In the genomic region with DNA sequence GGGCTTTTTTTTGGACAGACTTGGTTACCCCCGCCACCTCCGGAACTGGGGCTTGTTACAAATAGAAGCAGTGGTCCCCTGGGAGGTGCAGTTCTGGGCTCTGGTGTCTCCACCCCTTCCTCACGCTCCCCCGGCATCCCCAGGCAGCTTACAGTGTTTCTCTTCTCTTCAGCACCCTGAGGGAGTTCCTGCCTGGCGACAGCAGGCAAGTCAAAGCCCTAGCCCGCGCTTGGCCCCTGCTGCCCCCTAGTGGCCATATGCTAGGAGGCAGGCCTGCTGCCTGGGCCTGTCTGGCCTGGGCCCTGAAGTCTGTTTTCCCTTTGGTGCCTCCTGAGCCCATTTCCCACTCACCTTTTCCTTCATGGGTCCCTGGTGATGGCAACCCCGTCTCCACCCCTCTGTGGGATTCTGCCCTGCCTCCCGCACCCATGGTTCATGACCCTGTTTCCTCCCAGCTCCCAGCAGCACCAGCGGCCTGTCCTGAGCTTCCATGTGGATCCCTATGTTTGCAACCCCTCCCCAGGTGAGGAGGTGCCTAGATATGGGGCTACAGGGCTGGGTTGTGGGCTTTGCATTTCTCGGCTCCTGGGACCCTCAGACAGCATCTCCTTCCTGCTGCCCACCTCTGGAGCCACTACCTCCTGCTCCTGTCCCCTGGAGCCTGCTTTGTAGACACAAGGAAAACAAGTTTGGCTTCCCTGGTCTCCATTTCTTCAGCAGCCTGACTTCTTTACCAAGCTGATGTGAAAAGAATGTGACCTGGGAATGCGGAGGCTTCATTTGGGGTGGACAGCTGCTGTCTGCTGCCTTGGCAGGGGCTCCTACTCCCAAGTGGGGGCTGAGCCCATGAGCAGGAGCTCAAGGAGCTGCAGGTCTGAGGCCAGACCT, we compare ENCODE assay signal across 1 cellular context.
TF ChIP-seq lines count a peak whose summit lies in the region.

No MANE protein-coding gene starts in this region.

TF ChIP-seq in HepG2, 621 proteins besides CTCF, POLR2A, EP300 and RAD21 (continued from another document and continues in another):
- TF ChIP-seq, protein P1, sequence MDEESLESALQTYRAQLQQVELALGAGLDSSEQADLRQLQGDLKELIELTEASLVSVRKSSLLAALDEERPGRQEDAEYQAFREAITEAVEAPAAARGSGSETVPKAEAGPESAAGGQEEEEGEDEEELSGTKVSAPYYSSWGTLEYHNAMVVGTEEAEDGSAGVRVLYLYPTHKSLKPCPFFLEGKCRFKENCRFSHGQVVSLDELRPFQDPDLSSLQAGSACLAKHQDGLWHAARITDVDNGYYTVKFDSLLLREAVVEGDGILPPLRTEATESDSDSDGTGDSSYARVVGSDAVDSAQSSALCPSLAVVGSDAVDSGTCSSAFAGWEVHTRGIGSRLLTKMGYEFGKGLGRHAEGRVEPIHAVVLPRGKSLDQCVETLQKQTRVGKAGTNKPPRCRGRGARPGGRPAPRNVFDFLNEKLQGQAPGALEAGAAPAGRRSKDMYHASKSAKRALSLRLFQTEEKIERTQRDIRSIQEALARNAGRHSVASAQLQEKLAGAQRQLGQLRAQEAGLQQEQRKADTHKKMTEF (CRISPR knock-in tag; IDR thresholded peaks at IDR 0.05), result peak; percentile 59; the same call in 1 of the 2 replicates
- no peak for TF ChIP-seq ZBTB8A (CRISPR knock-in tag; IDR thresholded peaks at IDR 0.05; ENCODE audit: borderline replicate concordance, low read depth)
- no peak; the same call in 1 of the 2 replicates for TF ChIP-seq ELF1 (CRISPR knock-in tag; IDR thresholded peaks at IDR 0.05)
- TF ChIP-seq, protein P2, sequence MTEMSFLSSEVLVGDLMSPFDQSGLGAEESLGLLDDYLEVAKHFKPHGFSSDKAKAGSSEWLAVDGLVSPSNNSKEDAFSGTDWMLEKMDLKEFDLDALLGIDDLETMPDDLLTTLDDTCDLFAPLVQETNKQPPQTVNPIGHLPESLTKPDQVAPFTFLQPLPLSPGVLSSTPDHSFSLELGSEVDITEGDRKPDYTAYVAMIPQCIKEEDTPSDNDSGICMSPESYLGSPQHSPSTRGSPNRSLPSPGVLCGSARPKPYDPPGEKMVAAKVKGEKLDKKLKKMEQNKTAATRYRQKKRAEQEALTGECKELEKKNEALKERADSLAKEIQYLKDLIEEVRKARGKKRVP (CRISPR knock-in tag; IDR thresholded peaks at IDR 0.05), result no peak
- TF ChIP-seq, protein P3, sequence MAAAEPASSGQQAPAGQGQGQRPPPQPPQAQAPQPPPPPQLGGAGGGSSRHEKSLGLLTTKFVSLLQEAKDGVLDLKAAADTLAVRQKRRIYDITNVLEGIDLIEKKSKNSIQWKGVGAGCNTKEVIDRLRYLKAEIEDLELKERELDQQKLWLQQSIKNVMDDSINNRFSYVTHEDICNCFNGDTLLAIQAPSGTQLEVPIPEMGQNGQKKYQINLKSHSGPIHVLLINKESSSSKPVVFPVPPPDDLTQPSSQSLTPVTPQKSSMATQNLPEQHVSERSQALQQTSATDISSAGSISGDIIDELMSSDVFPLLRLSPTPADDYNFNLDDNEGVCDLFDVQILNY (CRISPR knock-in tag; conservative IDR thresholded peaks at IDR 0.05), result no peak
- TF ChIP-seq, protein P4, sequence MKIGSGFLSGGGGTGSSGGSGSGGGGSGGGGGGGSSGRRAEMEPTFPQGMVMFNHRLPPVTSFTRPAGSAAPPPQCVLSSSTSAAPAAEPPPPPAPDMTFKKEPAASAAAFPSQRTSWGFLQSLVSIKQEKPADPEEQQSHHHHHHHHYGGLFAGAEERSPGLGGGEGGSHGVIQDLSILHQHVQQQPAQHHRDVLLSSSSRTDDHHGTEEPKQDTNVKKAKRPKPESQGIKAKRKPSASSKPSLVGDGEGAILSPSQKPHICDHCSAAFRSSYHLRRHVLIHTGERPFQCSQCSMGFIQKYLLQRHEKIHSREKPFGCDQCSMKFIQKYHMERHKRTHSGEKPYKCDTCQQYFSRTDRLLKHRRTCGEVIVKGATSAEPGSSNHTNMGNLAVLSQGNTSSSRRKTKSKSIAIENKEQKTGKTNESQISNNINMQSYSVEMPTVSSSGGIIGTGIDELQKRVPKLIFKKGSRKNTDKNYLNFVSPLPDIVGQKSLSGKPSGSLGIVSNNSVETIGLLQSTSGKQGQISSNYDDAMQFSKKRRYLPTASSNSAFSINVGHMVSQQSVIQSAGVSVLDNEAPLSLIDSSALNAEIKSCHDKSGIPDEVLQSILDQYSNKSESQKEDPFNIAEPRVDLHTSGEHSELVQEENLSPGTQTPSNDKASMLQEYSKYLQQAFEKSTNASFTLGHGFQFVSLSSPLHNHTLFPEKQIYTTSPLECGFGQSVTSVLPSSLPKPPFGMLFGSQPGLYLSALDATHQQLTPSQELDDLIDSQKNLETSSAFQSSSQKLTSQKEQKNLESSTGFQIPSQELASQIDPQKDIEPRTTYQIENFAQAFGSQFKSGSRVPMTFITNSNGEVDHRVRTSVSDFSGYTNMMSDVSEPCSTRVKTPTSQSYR (CRISPR knock-in tag; IDR thresholded peaks at IDR 0.05; ENCODE audit: borderline replicate concordance), result no peak
- TF ChIP-seq FOXJ3 (CRISPR knock-in tag; IDR thresholded peaks at IDR 0.05; ENCODE audit: borderline replicate concordance), result no peak
- no peak for TF ChIP-seq ZNF672 (CRISPR knock-in tag; IDR thresholded peaks at IDR 0.05)
- no peak for TF ChIP-seq NFRKB (IDR thresholded peaks at IDR 0.05)
- no peak for TF ChIP-seq ZNF7 (CRISPR knock-in tag; IDR thresholded peaks at IDR 0.05)
- TF ChIP-seq SCMH1 (CRISPR knock-in tag; IDR thresholded peaks at IDR 0.05; ENCODE audit: borderline replicate concordance), result no peak
- TF ChIP-seq, protein P5, sequence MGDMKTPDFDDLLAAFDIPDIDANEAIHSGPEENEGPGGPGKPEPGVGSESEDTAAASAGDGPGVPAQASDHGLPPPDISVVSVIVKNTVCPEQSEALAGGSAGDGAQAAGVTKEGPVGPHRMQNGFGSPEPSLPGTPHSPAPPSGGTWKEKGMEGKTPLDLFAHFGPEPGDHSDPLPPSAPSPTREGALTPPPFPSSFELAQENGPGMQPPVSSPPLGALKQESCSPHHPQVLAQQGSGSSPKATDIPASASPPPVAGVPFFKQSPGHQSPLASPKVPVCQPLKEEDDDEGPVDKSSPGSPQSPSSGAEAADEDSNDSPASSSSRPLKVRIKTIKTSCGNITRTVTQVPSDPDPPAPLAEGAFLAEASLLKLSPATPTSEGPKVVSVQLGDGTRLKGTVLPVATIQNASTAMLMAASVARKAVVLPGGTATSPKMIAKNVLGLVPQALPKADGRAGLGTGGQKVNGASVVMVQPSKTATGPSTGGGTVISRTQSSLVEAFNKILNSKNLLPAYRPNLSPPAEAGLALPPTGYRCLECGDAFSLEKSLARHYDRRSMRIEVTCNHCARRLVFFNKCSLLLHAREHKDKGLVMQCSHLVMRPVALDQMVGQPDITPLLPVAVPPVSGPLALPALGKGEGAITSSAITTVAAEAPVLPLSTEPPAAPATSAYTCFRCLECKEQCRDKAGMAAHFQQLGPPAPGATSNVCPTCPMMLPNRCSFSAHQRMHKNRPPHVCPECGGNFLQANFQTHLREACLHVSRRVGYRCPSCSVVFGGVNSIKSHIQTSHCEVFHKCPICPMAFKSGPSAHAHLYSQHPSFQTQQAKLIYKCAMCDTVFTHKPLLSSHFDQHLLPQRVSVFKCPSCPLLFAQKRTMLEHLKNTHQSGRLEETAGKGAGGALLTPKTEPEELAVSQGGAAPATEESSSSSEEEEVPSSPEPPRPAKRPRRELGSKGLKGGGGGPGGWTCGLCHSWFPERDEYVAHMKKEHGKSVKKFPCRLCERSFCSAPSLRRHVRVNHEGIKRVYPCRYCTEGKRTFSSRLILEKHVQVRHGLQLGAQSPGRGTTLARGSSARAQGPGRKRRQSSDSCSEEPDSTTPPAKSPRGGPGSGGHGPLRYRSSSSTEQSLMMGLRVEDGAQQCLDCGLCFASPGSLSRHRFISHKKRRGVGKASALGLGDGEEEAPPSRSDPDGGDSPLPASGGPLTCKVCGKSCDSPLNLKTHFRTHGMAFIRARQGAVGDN (CRISPR knock-in tag; IDR thresholded peaks at IDR 0.05), result peak; percentile 77
- TF ChIP-seq ZC3H4 (CRISPR knock-in tag; IDR thresholded peaks at IDR 0.05; ENCODE audit: borderline replicate concordance), result no peak
- TF ChIP-seq GATAD2A (CRISPR knock-in tag; IDR thresholded peaks at IDR 0.05), result peak; percentile 41; the same call in 1 of the 2 replicates
- no peak for TF ChIP-seq ZNF780A (CRISPR knock-in tag; IDR thresholded peaks at IDR 0.05)
- no peak for TF ChIP-seq SIN3A (IDR thresholded peaks at IDR 0.05; ENCODE audit: borderline replicate concordance, low read depth, low read length)
- TF ChIP-seq, protein P6, sequence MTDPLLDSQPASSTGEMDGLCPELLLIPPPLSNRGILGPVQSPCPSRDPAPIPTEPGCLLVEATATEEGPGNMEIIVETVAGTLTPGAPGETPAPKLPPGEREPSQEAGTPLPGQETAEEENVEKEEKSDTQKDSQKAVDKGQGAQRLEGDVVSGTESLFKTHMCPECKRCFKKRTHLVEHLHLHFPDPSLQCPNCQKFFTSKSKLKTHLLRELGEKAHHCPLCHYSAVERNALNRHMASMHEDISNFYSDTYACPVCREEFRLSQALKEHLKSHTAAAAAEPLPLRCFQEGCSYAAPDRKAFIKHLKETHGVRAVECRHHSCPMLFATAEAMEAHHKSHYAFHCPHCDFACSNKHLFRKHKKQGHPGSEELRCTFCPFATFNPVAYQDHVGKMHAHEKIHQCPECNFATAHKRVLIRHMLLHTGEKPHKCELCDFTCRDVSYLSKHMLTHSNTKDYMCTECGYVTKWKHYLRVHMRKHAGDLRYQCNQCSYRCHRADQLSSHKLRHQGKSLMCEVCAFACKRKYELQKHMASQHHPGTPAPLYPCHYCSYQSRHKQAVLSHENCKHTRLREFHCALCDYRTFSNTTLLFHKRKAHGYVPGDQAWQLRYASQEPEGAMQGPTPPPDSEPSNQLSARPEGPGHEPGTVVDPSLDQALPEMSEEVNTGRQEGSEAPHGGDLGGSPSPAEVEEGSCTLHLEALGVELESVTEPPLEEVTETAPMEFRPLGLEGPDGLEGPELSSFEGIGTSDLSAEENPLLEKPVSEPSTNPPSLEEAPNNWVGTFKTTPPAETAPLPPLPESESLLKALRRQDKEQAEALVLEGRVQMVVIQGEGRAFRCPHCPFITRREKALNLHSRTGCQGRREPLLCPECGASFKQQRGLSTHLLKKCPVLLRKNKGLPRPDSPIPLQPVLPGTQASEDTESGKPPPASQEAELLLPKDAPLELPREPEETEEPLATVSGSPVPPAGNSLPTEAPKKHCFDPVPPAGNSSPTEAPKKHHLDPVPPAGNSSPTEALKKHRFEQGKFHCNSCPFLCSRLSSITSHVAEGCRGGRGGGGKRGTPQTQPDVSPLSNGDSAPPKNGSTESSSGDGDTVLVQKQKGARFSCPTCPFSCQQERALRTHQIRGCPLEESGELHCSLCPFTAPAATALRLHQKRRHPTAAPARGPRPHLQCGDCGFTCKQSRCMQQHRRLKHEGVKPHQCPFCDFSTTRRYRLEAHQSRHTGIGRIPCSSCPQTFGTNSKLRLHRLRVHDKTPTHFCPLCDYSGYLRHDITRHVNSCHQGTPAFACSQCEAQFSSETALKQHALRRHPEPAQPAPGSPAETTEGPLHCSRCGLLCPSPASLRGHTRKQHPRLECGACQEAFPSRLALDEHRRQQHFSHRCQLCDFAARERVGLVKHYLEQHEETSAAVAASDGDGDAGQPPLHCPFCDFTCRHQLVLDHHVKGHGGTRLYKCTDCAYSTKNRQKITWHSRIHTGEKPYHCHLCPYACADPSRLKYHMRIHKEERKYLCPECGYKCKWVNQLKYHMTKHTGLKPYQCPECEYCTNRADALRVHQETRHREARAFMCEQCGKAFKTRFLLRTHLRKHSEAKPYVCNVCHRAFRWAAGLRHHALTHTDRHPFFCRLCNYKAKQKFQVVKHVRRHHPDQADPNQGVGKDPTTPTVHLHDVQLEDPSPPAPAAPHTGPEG (CRISPR knock-in tag; IDR thresholded peaks at IDR 0.05), result no peak
- peak; percentile 45; the same call in 1 of the 2 replicates for TF ChIP-seq SALL2 (CRISPR knock-in tag; IDR thresholded peaks at IDR 0.05)
- TF ChIP-seq ZFP1 (CRISPR knock-in tag; IDR thresholded peaks at IDR 0.05), result no peak
- no peak for TF ChIP-seq ZFP37 (CRISPR knock-in tag; IDR thresholded peaks at IDR 0.05; ENCODE audit: borderline replicate concordance)
- TF ChIP-seq ZNF777 (CRISPR knock-in tag; IDR thresholded peaks at IDR 0.05), result no peak
- peak; percentile 65 for TF ChIP-seq THAP11 (CRISPR knock-in tag; IDR thresholded peaks at IDR 0.05)
- no peak for TF ChIP-seq ZNF432 (CRISPR knock-in tag; IDR thresholded peaks at IDR 0.05; ENCODE audit: borderline replicate concordance)
- TF ChIP-seq, protein P7, sequence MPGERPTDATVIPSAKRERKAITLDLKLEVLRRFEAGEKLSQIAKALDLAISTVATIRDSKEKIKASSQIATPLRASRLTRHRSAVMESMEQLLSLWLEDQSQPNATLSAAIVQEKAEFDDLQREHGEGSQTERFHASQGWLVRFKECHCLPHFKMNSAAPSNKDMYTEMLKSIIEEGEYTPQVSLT (CRISPR knock-in tag; IDR thresholded peaks at IDR 0.05; ENCODE audit: borderline replicate concordance, low read depth), result no peak
- TF ChIP-seq EZH2 (conservative IDR thresholded peaks at IDR 0.05; ENCODE audit: low read depth, low read length), result no peak
- no peak for TF ChIP-seq ISX (CRISPR knock-in tag; conservative IDR thresholded peaks at IDR 0.05)
- no peak for TF ChIP-seq ZFP36L1 (CRISPR knock-in tag; IDR thresholded peaks at IDR 0.05)
- TF ChIP-seq, protein P8, sequence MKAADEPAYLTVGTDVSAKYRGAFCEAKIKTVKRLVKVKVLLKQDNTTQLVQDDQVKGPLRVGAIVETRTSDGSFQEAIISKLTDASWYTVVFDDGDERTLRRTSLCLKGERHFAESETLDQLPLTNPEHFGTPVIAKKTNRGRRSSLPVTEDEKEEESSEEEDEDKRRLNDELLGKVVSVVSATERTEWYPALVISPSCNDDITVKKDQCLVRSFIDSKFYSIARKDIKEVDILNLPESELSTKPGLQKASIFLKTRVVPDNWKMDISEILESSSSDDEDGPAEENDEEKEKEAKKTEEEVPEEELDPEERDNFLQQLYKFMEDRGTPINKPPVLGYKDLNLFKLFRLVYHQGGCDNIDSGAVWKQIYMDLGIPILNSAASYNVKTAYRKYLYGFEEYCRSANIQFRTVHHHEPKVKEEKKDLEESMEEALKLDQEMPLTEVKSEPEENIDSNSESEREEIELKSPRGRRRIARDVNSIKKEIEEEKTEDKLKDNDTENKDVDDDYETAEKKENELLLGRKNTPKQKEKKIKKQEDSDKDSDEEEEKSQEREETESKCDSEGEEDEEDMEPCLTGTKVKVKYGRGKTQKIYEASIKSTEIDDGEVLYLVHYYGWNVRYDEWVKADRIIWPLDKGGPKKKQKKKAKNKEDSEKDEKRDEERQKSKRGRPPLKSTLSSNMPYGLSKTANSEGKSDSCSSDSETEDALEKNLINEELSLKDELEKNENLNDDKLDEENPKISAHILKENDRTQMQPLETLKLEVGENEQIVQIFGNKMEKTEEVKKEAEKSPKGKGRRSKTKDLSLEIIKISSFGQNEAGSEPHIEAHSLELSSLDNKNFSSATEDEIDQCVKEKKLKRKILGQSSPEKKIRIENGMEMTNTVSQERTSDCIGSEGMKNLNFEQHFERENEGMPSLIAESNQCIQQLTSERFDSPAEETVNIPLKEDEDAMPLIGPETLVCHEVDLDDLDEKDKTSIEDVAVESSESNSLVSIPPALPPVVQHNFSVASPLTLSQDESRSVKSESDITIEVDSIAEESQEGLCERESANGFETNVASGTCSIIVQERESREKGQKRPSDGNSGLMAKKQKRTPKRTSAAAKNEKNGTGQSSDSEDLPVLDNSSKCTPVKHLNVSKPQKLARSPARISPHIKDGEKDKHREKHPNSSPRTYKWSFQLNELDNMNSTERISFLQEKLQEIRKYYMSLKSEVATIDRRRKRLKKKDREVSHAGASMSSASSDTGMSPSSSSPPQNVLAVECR (CRISPR knock-in tag; IDR thresholded peaks at IDR 0.05; ENCODE audit: borderline replicate concordance), result peak; percentile 47; the same call in 1 of the 2 replicates
